ENCODE assay signal across 1 cellular context in the genomic region with DNA sequence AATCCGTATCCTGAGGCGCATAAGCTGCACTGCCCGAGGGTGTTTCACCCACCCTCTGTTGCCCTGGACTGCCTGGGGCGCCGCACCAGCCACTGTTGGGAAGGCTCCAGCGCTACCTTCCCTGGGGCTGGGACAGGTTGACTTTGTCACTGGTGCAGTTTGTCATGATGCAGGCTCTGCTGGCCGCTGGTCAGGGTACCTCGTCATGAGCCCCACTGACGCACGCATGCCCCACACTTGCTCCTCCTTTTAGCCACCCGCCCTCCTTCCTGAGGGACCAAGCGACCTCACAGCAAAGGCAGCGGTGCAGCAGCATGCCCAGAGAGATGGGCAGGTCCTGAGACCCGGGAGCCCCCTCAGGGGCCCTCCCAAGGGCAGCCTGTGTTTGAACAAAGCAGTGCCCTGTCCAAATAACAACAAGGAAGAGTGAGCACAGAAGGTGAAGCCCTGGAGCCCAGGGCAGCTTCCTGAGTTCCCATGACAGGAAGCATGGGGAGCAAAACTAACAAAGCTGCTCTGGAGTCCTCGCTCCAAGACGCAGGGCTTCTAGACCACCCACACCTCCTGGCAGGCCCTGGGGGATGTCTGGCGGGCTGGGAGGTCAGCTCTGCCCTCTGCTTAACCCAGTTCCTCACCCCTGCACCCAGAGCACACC.
TF ChIP-seq lines count a peak whose summit lies in the region.

No MANE protein-coding gene starts in this region.

TF ChIP-seq in H1, 55 proteins besides CTCF, POLR2A, EP300 and RAD21 (continued from another document):
- TF ChIP-seq, protein P1, sequence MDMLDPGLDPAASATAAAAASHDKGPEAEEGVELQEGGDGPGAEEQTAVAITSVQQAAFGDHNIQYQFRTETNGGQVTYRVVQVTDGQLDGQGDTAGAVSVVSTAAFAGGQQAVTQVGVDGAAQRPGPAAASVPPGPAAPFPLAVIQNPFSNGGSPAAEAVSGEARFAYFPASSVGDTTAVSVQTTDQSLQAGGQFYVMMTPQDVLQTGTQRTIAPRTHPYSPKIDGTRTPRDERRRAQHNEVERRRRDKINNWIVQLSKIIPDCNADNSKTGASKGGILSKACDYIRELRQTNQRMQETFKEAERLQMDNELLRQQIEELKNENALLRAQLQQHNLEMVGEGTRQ (IDR thresholded peaks at IDR 0.05; ENCODE audit: low read length), result no peak
- TF ChIP-seq CREB1 (IDR thresholded peaks at IDR 0.05), result no peak
- TF ChIP-seq KDM4A (IDR thresholded peaks at IDR 0.05; ENCODE audit: low read depth, low read length, severe bottlenecking), result no peak
- no peak for TF ChIP-seq RNF2 (IDR thresholded peaks at IDR 0.05; ENCODE audit: borderline replicate concordance, low read depth, low read length, missing control alignments, poor library complexity, severe bottlenecking)
- TF ChIP-seq ASH2L (IDR thresholded peaks at IDR 0.05; ENCODE audit: low read length), result no peak
- TF ChIP-seq, protein P2, sequence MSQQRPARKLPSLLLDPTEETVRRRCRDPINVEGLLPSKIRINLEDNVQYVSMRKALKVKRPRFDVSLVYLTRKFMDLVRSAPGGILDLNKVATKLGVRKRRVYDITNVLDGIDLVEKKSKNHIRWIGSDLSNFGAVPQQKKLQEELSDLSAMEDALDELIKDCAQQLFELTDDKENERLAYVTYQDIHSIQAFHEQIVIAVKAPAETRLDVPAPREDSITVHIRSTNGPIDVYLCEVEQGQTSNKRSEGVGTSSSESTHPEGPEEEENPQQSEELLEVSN (IDR thresholded peaks at IDR 0.05), result no peak
- no peak for TF ChIP-seq TCF12 (IDR thresholded peaks at IDR 0.05; ENCODE audit: low read depth, low read length)
- no peak for TF ChIP-seq SIX5 (IDR thresholded peaks at IDR 0.05; ENCODE audit: low read depth, low read length)
